9 cellular contexts compared by ENCODE assay signal in the genomic region with DNA sequence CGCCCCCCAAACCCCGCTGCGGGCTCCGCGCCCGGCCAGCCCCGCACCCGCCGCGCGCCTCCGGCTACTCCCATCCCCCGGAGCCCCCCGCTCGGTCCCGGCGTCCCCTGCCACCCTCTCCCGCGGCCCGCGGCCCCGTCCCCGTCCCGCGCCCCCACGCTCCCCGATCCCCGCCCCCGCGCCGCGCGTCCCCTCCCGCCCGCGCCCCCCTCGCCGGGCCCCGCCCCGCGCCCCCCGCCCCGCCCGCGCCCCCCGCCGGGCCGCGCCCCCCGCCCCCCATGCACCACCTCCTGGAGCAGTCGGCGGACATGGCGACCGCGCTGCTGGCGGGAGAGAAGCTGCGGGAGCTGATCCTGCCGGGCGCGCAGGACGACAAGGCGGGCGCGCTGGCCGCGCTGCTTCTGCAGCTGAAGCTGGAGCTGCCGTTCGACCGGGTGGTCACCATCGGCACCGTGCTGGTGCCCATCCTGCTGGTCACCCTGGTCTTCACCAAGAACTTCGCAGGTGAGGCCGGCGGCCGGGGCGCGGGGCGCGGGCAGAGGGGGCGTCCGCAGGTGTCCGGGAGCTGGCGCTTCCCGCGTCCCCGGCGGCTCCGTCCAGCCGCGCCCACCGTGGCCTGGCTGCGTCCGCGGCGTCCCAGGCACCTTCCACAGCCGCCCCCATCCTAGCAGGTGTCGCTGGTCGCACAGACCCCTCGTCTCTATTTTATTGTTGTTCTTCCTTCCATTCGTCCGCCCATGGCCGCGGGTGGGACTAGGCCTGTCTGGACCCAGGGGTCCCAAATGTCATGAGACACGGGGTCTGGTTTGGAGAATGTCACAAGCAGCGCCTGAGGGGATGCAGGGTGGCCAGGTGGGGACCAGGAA. TPM values are rescaled to one million over a fixed set of nuclear protein-coding genes. Genes with fewer than 3 reads are reported as not detected.
DNase-seq lines count a peak whose midpoint lies in the region; ATAC-seq, FAIRE-seq and TF ChIP-seq lines count a peak whose summit lies in the region.
"Had no signal": no experiment of that assay in that cellular context is flagged by ENCODE, and none has a peak within 500 bp of the region (broad histone marks: within the 10 kb centered on the region; RNA-seq: fewer than 3 reads in every experiment).

A gene with protein sequence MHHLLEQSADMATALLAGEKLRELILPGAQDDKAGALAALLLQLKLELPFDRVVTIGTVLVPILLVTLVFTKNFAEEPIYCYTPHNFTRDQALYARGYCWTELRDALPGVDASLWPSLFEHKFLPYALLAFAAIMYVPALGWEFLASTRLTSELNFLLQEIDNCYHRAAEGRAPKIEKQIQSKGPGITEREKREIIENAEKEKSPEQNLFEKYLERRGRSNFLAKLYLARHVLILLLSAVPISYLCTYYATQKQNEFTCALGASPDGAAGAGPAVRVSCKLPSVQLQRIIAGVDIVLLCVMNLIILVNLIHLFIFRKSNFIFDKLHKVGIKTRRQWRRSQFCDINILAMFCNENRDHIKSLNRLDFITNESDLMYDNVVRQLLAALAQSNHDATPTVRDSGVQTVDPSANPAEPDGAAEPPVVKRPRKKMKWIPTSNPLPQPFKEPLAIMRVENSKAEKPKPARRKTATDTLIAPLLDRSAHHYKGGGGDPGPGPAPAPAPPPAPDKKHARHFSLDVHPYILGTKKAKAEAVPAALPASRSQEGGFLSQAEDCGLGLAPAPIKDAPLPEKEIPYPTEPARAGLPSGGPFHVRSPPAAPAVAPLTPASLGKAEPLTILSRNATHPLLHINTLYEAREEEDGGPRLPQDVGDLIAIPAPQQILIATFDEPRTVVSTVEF (plus strand): TSS at position 279 of the 866 bp plus-strand sequence. CDS start 0 bp downstream, at position 279.

- H3K27me3 Mint-ChIP-seq in activated CD4-positive, alpha-beta T cell treated with anti-CD3 and anti-CD28 coated beads, Interleukin-2, amount 10 ng/mL, durations not matched to agents 7 days and 5 days: peaks cover 37% of the 10 kb centered on the region
- peaks cover 7% of the 10 kb centered on the region for H3K27me3 Mint-ChIP-seq in activated naive CD8-positive, alpha-beta T cell

- peak within 1 kb of the TSS; percentile 59 for H3K4me3 Mint-ChIP-seq in activated CD4-positive, alpha-beta T cell treated with anti-CD3 and anti-CD28 coated beads, Interleukin-2, amount 10 ng/mL, durations not matched to agents 7 days and 5 days
- H3K4me3 Mint-ChIP-seq in activated naive CD8-positive, alpha-beta T cell: peak within 1 kb of the TSS; percentile 79

- FAIRE-seq in GM19239 (lab: Jason Lieb, UNC): no peak

- H3K27ac ChIP-seq in left lung (no peak within 1 kb of the TSS), tibial artery (no peak within 1 kb of the TSS)

- no peaks in the 10 kb centered on the region for H3K36me3 ChIP-seq in left lung
- H3K36me3 ChIP-seq in tibial artery: no peaks in the 10 kb centered on the region

- DNase-seq in activated CD4-positive, alpha-beta T cell treated with anti-CD3 and anti-CD28 coated beads, Interleukin-2, amount 10 ng/mL, durations not matched to agents 7 days and 5 days: no peak
- no peak for DNase-seq in activated CD4-positive, alpha-beta T cell treated with anti-CD3 and anti-CD28 coated beads for 1 hour
- peak; percentile 34 to 85 for DNase-seq in left lung
- no peak for DNase-seq in tibial artery
- no peak for DNase-seq in GM19239 (ENCODE audit: insufficient read length, low spot score)
- no peak for DNase-seq in HuH-7.5 (ENCODE audit: low spot score)
- DNase-seq: NCI-H526 treated with DMSO at 0.1 percent for 48 hours had no signal

- peak within 1 kb of the TSS; percentile 21 to 45 for H3K4me3 ChIP-seq in left lung
- peak within 1 kb of the TSS; percentile 46 to 49 for H3K4me3 ChIP-seq in tibial artery

- H3K27me3 ChIP-seq in left lung (peaks cover 18 to 49% of the 10 kb centered on the region in 2 donors), tibial artery (peaks cover 0 to 73% of the 10 kb centered on the region in 2 donors)

- H3K4me1 ChIP-seq in left lung (peaks cover 0 to 21% of the 10 kb centered on the region in 2 donors), tibial artery (peaks cover 0 to 17% (median 13%) of the 10 kb centered on the region in 4 donors)

- intact Hi-C loops in left lung (cut with DNase I) (no loop called here), tibial artery (cut with DNase I; ENCODE audit: low total_unique reads) (no loop called here)

- ATAC-seq in left lung (no peak), GM18907 (IDR thresholded peaks at IDR 0.05; ENCODE audit: unreplicated experiment) (no peak)

- no peak within 1 kb of the TSS for H3K27ac Mint-ChIP-seq in activated CD4-positive, alpha-beta T cell treated with anti-CD3 and anti-CD28 coated beads, Interleukin-2, amount 10 ng/mL, durations not matched to agents 7 days and 5 days
- H3K27ac Mint-ChIP-seq in activated naive CD8-positive, alpha-beta T cell: peak within 1 kb of the TSS; percentile 70

- no peaks in the 10 kb centered on the region for H3K36me3 Mint-ChIP-seq in activated CD4-positive, alpha-beta T cell treated with anti-CD3 and anti-CD28 coated beads, Interleukin-2, amount 10 ng/mL, durations not matched to agents 7 days and 5 days (ENCODE audit: low read depth)
- no peaks in the 10 kb centered on the region for H3K36me3 Mint-ChIP-seq in activated naive CD8-positive, alpha-beta T cell

- no peaks in the 10 kb centered on the region for H3K9me3 ChIP-seq in left lung
- H3K9me3 ChIP-seq in tibial artery: no peaks in the 10 kb centered on the region

- POLR2A ChIA-PET in activated CD4-positive, alpha-beta T cell treated with anti-CD3 and anti-CD28 coated beads, Interleukin-2, amount 10 ng/mL, durations not matched to agents 7 days and 5 days (lab: Charles Lee): no interaction called here

- no peaks in the 10 kb centered on the region for H3K9me3 Mint-ChIP-seq in activated CD4-positive, alpha-beta T cell treated with anti-CD3 and anti-CD28 coated beads, Interleukin-2, amount 10 ng/mL, durations not matched to agents 7 days and 5 days
- no peaks in the 10 kb centered on the region for H3K9me3 Mint-ChIP-seq in activated naive CD8-positive, alpha-beta T cell (ENCODE audit: low read depth)

- TF ChIP-seq CTCF in left lung (IDR thresholded peaks at IDR 0.05) (no peak), tibial artery (IDR thresholded peaks at IDR 0.05) (no peak)

- H3K4me1 Mint-ChIP-seq in activated CD4-positive, alpha-beta T cell treated with anti-CD3 and anti-CD28 coated beads, Interleukin-2, amount 10 ng/mL, durations not matched to agents 7 days and 5 days: peaks cover 6% of the 10 kb centered on the region
- H3K4me1 Mint-ChIP-seq in activated naive CD8-positive, alpha-beta T cell (ENCODE audit: low read depth): peaks cover 5% of the 10 kb centered on the region

- CTCF ChIA-PET in activated CD4-positive, alpha-beta T cell treated with anti-CD3 and anti-CD28 coated beads, Interleukin-2, amount 10 ng/mL, durations not matched to agents 7 days and 5 days (lab: Charles Lee): interaction anchor here (0.7 to 1.3 kb wide), 2 partner anchors 17 to 20 kb away, joined by 3 to 4 read pairs; no protein-coding TSS in a partner anchor

RNA-seq across cellular contexts. Expression of the gene that starts here (rescaled TPM):
- under 1 TPM; 0.10 TPM for total RNA-seq in activated CD4-positive, alpha-beta T cell treated with anti-CD3 and anti-CD28 coated beads, Interleukin-2, amount 10 ng/mL, durations not matched to agents 7 days and 5 days
- 1 to 10 TPM; 2.1 to 4.6 TPM for total RNA-seq in left lung

Comparison
In these comparisons a context has a peak if more than half of its experiments do, and no peak if none do; other contexts are left out.
1. DNase-seq: peak in left lung (2 of 2); none in activated CD4-positive, alpha-beta T cell treated with anti-CD3 and anti-CD28 coated beads, Interleukin-2, amount 10 ng/mL, durations not matched to agents 7 days and 5 days (single experiment), activated CD4-positive, alpha-beta T cell treated with anti-CD3 and anti-CD28 coated beads for 1 hour (single experiment), tibial artery (0 of 2), GM19239 (single experiment) and HuH-7.5 (single experiment).